In genomic region chr6:110265273-110265672, GRCh38 we compare ENCODE assay signal across 23 cellular contexts.
"Had no signal": no experiment of that assay in that cellular context is flagged by ENCODE, and none has a peak within 500 bp of the region (broad histone marks: within the 10 kb centered on the region; RNA-seq: fewer than 3 reads in every experiment).

No MANE protein-coding gene starts in this region.

- DNase-seq: activated CD4-positive, alpha-beta T cell treated with anti-CD3 and anti-CD28 coated beads for 4 hours; activated CD8-positive, alpha-beta memory T cell treated with anti-CD3 and anti-CD28 coated beads, Interleukin-2, amount 50 U/mL, for 48 hours; activated CD8-positive, alpha-beta T cell treated with anti-CD3 and anti-CD28 coated beads for 36 hours; activated effector memory CD4-positive, alpha-beta T cell treated with Interleukin-2 at 50 U/mL for 16 hours; activated naive CD4-positive, alpha-beta T cell; activated T-cell treated with anti-CD3 and anti-CD28 coated beads, Interleukin-2, amount 50 U/mL, for 1 hour; aorta; caudate nucleus; NCI-H1048; NCI-H146; NCI-H1930; NCI-H2171; NCI-H226; NCI-H526; NCI-H774; OCI-M1; Peyer's patch; Right ventricle myocardium superior had no signal

- ATAC-seq: activated CD4-positive, CD25-positive, alpha-beta regulatory T cell treated with anti-CD3 and anti-CD28 coated beads, Interleukin-2, amount 50 U/mL, for 24 hours; activated CD8-positive, alpha-beta T cell treated with anti-CD3 and anti-CD28 coated beads for 36 hours; SK-N-SH treated with all-trans-retinoic acid at 6 μM for 48 hours had no signal

- H3K36me3 ChIP-seq: breast epithelium, Peyer's patch, SJSA1 had no signal

- H3K27me3 ChIP-seq: breast epithelium, Peyer's patch, SJSA1 had no signal

- H3K4me3 ChIP-seq: breast epithelium, coronary artery, Peyer's patch, SJSA1 had no signal
